19 cellular contexts compared by ENCODE assay signal in genomic region chr5:134458676-134459403, GRCh38. TPM values are rescaled to one million over a fixed set of nuclear protein-coding genes. Genes with fewer than 3 reads are reported as not detected.
DNase-seq lines count a peak whose midpoint lies in the region; ATAC-seq and TF ChIP-seq lines count a peak whose summit lies in the region.
"Had no signal": no experiment of that assay in that cellular context is flagged by ENCODE, and none has a peak within 500 bp of the region (broad histone marks: within the 10 kb centered on the region; RNA-seq: fewer than 3 reads in every experiment).

No MANE protein-coding gene starts in this region.

- H4K20me1 ChIP-seq in SK-N-SH (ENCODE audit: insufficient read depth) (no peaks in the 10 kb centered on the region), smooth muscle cell (ENCODE audit: low read depth) (no peaks in the 10 kb centered on the region)

- H3K4me3 ChIP-seq in SK-N-SH (ENCODE audit: low read depth in 2 of 2, low read length in 1 of 2) (no peak overlapping the region), right cardiac atrium (ENCODE audit: low read length) (no peak overlapping the region), smooth muscle cell (no peak overlapping the region), WERI-Rb-1 (ENCODE audit: low read depth, low read length) (no peak overlapping the region)
- H3K4me3 ChIP-seq: adrenal gland, HAP-1 had no signal

- POLR2A ChIA-PET in SK-N-SH (lab: Yijun Ruan, JAX): interaction anchor here (0.6 kb wide), 1 partner anchor 51 kb away, joined by 3 read pairs; no protein-coding TSS in a partner anchor

- H3K9me3 ChIP-seq in SK-N-SH: no peaks in the 10 kb centered on the region
- no peaks in the 10 kb centered on the region for H3K9me3 ChIP-seq in right cardiac atrium (ENCODE audit: control insufficient read depth, low read length)
- H3K9me3 ChIP-seq in smooth muscle cell (replicated peaks; ENCODE audit: low read depth): no peaks in the 10 kb centered on the region
- no peaks in the 10 kb centered on the region for H3K9me3 ChIP-seq in WERI-Rb-1 (ENCODE audit: severe bottlenecking)
- H3K9me3 ChIP-seq: adrenal gland, Caco-2, HAP-1 had no signal

- H3K9me2 ChIP-seq in SK-N-SH: no peaks in the 10 kb centered on the region

- H3K9ac ChIP-seq in SK-N-SH: no peak overlapping the region
- no peak overlapping the region for H3K9ac ChIP-seq in smooth muscle cell (ENCODE audit: low read depth)

- H3K79me2 ChIP-seq in SK-N-SH (ENCODE audit: insufficient read depth): no peaks in the 10 kb centered on the region
- no peaks in the 10 kb centered on the region for H3K79me2 ChIP-seq in smooth muscle cell (ENCODE audit: low read depth)

- 94% methylated on average over 9 of the region's 10 CpGs for WGBS in SK-N-SH (ENCODE audit: low lambda C conversion rate)
- WGBS in right cardiac atrium: 80% methylated on average over 10 of the region's 10 CpGs
- WGBS in smooth muscle cell (ENCODE audit: low lambda C conversion rate): 95% methylated on average over 10 of the region's 10 CpGs

- peak overlapping the region in 1 of 2 experiments; percentile 17; a peak in 1 of 4 replicates for H3K27ac ChIP-seq in SK-N-SH (ENCODE audit: low read depth in 2 of 2, low read length in 1 of 2)
- H3K27ac ChIP-seq in right cardiac atrium (ENCODE audit: low read length): peak overlapping the region; percentile 77
- H3K27ac ChIP-seq in smooth muscle cell (ENCODE audit: low read depth): no peak overlapping the region
- no peak overlapping the region for H3K27ac ChIP-seq in WERI-Rb-1
- H3K27ac ChIP-seq: adrenal gland had no signal

- TF ChIP-seq RAD21 in SK-N-SH (IDR thresholded peaks at IDR 0.05; ENCODE audit: low read length): no peak

- H3K4me2 ChIP-seq in SK-N-SH: peak overlapping the region; percentile 52; the same call in 1 of the 2 replicates
- H3K4me2 ChIP-seq in smooth muscle cell: no peak overlapping the region

- intact Hi-C loops in right cardiac atrium (cut with DNase I): no loop called here

- ATAC-seq in right cardiac atrium (peak; percentile 17 to 18), HG03457 (IDR thresholded peaks at IDR 0.05; ENCODE audit: unreplicated experiment) (no peak)
- ATAC-seq: natural killer cell; stimulated activated naive CD8-positive, alpha-beta T cell treated with anti-CD3 and anti-CD28 coated beads, Interleukin-15, amount 100 ng/mL, for 72 hours had no signal

- H2AFZ ChIP-seq in SK-N-SH (ENCODE audit: low read depth): no peak overlapping the region
- H2AFZ ChIP-seq in smooth muscle cell (ENCODE audit: low read depth): peak overlapping the region; percentile 49

- CTCF ChIA-PET in SK-N-SH (lab: Yijun Ruan, JAX): interaction anchor here (1.1 kb wide), 1 partner anchor 128 kb away, joined by 4 read pairs; no protein-coding TSS in a partner anchor

- H3F3A ChIP-seq in SK-N-SH (replicated peaks; ENCODE audit: insufficient read depth) (peaks cover 5% of the 10 kb centered on the region), smooth muscle cell (ENCODE audit: low read depth) (no peaks in the 10 kb centered on the region)

- no peak for TF ChIP-seq EP300 in SK-N-SH (IDR thresholded peaks at IDR 0.05; ENCODE audit: borderline replicate concordance in 1 of 2, low read depth in 1 of 2, low read length in 1 of 2)

- peaks cover 13 to 19% of the 10 kb centered on the region in 2 experiments; a peak in 2 of 4 replicates for H3K4me1 ChIP-seq in SK-N-SH (ENCODE audit: control insufficient read depth in 1 of 2, insufficient read depth in 2 of 2, low read depth in 1 of 2, low read length in 1 of 2)
- H3K4me1 ChIP-seq in right cardiac atrium (ENCODE audit: control insufficient read depth, insufficient read depth, low read length): peaks cover 9% of the 10 kb centered on the region
- no peaks in the 10 kb centered on the region for H3K4me1 ChIP-seq in smooth muscle cell (ENCODE audit: low read depth)
- H3K4me1 ChIP-seq: Caco-2, HAP-1 had no signal

- TF ChIP-seq CTCF in SK-N-SH (IDR thresholded peaks at IDR 0.05) (no peak), smooth muscle cell (IDR thresholded peaks at IDR 0.05; ENCODE audit: borderline replicate concordance, insufficient read depth, poor library complexity, severe bottlenecking) (no peak), WERI-Rb-1 (IDR thresholded peaks at IDR 0.05; ENCODE audit: low read depth, low read length) (no peak)

- peak; percentile 19 for DNase-seq in NCI-H1436 (lab: John Stamatoyannopoulos, UW)
- no peak for DNase-seq in NCI-H1436 treated with DMSO at 0.1 percent for 48 hours (lab: John Stamatoyannopoulos, UW)
- DNase-seq in SK-N-SH: no peak
- peak in 2 of 3 donors; percentile 59 to 64 for DNase-seq in right cardiac atrium
- no peak for DNase-seq in smooth muscle cell (lab: John Stamatoyannopoulos, UW; ENCODE audit: unreplicated experiment)
- DNase-seq in kidney tubule cell (ENCODE audit: low spot score): no peak
- no peak for DNase-seq in WERI-Rb-1
- DNase-seq: activated CD4-positive, alpha-beta T cell treated with anti-CD3 and anti-CD28 coated beads, Interleukin-2, amount 50 U/mL, for 1 hour; activated T-cell treated with anti-CD3 and anti-CD28 coated beads, Interleukin-2, amount 50 U/mL, for 48 hours; adrenal gland; Caco-2; KBM-7; natural killer cell; NCI-H146; NK-92 treated with Interleukin-12 subunit alpha and Interleukin-12 subunit beta, amount 100 ng/mL, for 24 hours; stimulated activated naive CD8-positive, alpha-beta T cell treated with anti-CD3 and anti-CD28 coated beads, Interleukin-15, amount 100 ng/mL, for 72 hours; T1000 had no signal

- H3K36me3 ChIP-seq in SK-N-SH (replicated peaks in 1 of 2; ENCODE audit: control insufficient read depth in 1 of 2, insufficient read depth in 2 of 2, low read length in 1 of 2) (no peaks in the 10 kb centered on the region), smooth muscle cell (ENCODE audit: low read depth) (no peaks in the 10 kb centered on the region), WERI-Rb-1 (no peaks in the 10 kb centered on the region)
- H3K36me3 ChIP-seq: adrenal gland, HAP-1 had no signal

- H3K27me3 ChIP-seq in SK-N-SH (ENCODE audit: insufficient read depth) (no peaks in the 10 kb centered on the region), right cardiac atrium (ENCODE audit: control insufficient read depth, insufficient read depth) (no peaks in the 10 kb centered on the region), smooth muscle cell (ENCODE audit: low read depth) (no peaks in the 10 kb centered on the region), WERI-Rb-1 (ENCODE audit: insufficient read depth, low read depth, severe bottlenecking) (no peaks in the 10 kb centered on the region)
- H3K27me3 ChIP-seq: adrenal gland had no signal

TF ChIP-seq in SK-N-SH, 30 proteins besides CTCF, POLR2A, EP300 and RAD21 (continues in another document):
- TF ChIP-seq TCF12 (IDR thresholded peaks at IDR 0.05): no peak
- TF ChIP-seq JUND (IDR thresholded peaks at IDR 0.05): no peak
- no peak for TF ChIP-seq RXRA (IDR thresholded peaks at IDR 0.05; ENCODE audit: borderline replicate concordance, low read depth)
- TF ChIP-seq SIN3A (IDR thresholded peaks at IDR 0.05; ENCODE audit: borderline replicate concordance, low read depth, low read length): no peak
- no peak for TF ChIP-seq USF1 (IDR thresholded peaks at IDR 0.05; ENCODE audit: borderline replicate concordance, low read depth)
- TF ChIP-seq YY1 (IDR thresholded peaks at IDR 0.05; ENCODE audit: low read depth): no peak
- TF ChIP-seq TEAD4 (IDR thresholded peaks at IDR 0.05; ENCODE audit: borderline replicate concordance, insufficient read depth): no peak
- no peak for TF ChIP-seq IRF3 (IDR thresholded peaks at IDR 0.05; ENCODE audit: low read depth, low read length)
- no peak for TF ChIP-seq MAX (IDR thresholded peaks at IDR 0.05; ENCODE audit: low read depth)
- no peak for TF ChIP-seq CHD2 (IDR thresholded peaks at IDR 0.05; ENCODE audit: low read length, partially characterized antibody)
- TF ChIP-seq FOSL2 (IDR thresholded peaks at IDR 0.05; ENCODE audit: borderline replicate concordance, low read depth): no peak
- no peak for TF ChIP-seq ELF1 (IDR thresholded peaks at IDR 0.05)
- TF ChIP-seq GABPA (IDR thresholded peaks at IDR 0.05; ENCODE audit: low read depth): no peak
- TF ChIP-seq RCOR1 (IDR thresholded peaks at IDR 0.05; ENCODE audit: low read length): no peak

RNA-seq across cellular contexts. Expression of gene CDKN2AIPNL, which starts 47.2 kb away (rescaled TPM):
- polyA plus RNA-seq in SK-N-SH (2012; rRNA removed) (23.3 and 29.4 TPM in 2 replicates), right cardiac atrium (71.3 TPM), smooth muscle cell (21.5 and 27.7 TPM in 2 replicates)
- 32.0 and 35.5 TPM in 2 replicates for polyA plus RNA-seq in SK-N-SH (2012; cell fraction: cytosol; rRNA removed)
- 7.2 and 10.1 TPM in 2 replicates for polyA plus RNA-seq in SK-N-SH (2012; cell fraction: nucleus; rRNA removed)
- total RNA-seq in right cardiac atrium (10 to 100 TPM; 33.5 to 42.0 (median 37.5) TPM), smooth muscle cell (9.9 and 18.2 TPM in 2 replicates)

Comparison
In these comparisons a context has a peak if more than half of its experiments do, and no peak if none do; other contexts are left out.
1. DNase-seq: peak in NCI-H1436 (single experiment) and right cardiac atrium (2 of 3); none in NCI-H1436 treated with DMSO at 0.1 percent for 48 hours (single experiment), SK-N-SH (single experiment), smooth muscle cell (single experiment), kidney tubule cell (single experiment) and WERI-Rb-1 (single experiment).